Comparison of ENCODE assay signal across 1 cellular context in the genomic region with DNA sequence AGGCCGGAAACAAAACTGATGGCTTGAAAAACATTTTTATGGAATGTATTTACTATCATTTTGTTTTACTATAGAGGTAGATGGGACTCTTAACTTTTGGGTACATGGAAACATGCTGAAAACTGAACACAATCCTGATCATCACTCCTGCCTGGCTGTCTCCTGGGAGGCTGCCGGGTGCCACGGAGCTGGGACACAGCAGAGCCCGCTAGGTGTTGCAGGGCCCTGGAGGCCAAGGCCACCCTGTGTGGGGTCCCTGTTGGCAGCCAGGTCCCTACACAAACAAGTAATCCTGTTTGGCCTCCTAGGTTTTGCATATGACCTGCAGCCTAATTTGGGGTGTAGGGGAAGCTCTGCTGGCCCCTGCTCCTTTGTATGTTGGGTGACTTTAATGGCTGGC.
A peak's percentile ranks its signal among the peaks of the same experiment; 100 is the strongest.
TF ChIP-seq lines count a peak whose summit lies in the region.

No MANE protein-coding gene starts in this region.

TF ChIP-seq in HepG2, 621 proteins besides CTCF, POLR2A, EP300 and RAD21:
- TF ChIP-seq, protein P1, sequence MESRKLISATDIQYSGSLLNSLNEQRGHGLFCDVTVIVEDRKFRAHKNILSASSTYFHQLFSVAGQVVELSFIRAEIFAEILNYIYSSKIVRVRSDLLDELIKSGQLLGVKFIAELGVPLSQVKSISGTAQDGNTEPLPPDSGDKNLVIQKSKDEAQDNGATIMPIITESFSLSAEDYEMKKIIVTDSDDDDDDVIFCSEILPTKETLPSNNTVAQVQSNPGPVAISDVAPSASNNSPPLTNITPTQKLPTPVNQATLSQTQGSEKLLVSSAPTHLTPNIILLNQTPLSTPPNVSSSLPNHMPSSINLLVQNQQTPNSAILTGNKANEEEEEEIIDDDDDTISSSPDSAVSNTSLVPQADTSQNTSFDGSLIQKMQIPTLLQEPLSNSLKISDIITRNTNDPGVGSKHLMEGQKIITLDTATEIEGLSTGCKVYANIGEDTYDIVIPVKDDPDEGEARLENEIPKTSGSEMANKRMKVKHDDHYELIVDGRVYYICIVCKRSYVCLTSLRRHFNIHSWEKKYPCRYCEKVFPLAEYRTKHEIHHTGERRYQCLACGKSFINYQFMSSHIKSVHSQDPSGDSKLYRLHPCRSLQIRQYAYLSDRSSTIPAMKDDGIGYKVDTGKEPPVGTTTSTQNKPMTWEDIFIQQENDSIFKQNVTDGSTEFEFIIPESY (CRISPR knock-in tag; IDR thresholded peaks at IDR 0.05) = peak; percentile 25; the same call in 1 of the 2 replicates
- TF ChIP-seq, protein P2, sequence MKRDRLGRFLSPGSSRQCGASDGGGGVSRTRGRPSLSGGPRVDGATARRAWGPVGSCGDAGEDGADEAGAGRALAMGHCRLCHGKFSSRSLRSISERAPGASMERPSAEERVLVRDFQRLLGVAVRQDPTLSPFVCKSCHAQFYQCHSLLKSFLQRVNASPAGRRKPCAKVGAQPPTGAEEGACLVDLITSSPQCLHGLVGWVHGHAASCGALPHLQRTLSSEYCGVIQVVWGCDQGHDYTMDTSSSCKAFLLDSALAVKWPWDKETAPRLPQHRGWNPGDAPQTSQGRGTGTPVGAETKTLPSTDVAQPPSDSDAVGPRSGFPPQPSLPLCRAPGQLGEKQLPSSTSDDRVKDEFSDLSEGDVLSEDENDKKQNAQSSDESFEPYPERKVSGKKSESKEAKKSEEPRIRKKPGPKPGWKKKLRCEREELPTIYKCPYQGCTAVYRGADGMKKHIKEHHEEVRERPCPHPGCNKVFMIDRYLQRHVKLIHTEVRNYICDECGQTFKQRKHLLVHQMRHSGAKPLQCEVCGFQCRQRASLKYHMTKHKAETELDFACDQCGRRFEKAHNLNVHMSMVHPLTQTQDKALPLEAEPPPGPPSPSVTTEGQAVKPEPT (CRISPR knock-in tag; IDR thresholded peaks at IDR 0.05; ENCODE audit: low read depth) = no peak
- TF ChIP-seq, protein P3, sequence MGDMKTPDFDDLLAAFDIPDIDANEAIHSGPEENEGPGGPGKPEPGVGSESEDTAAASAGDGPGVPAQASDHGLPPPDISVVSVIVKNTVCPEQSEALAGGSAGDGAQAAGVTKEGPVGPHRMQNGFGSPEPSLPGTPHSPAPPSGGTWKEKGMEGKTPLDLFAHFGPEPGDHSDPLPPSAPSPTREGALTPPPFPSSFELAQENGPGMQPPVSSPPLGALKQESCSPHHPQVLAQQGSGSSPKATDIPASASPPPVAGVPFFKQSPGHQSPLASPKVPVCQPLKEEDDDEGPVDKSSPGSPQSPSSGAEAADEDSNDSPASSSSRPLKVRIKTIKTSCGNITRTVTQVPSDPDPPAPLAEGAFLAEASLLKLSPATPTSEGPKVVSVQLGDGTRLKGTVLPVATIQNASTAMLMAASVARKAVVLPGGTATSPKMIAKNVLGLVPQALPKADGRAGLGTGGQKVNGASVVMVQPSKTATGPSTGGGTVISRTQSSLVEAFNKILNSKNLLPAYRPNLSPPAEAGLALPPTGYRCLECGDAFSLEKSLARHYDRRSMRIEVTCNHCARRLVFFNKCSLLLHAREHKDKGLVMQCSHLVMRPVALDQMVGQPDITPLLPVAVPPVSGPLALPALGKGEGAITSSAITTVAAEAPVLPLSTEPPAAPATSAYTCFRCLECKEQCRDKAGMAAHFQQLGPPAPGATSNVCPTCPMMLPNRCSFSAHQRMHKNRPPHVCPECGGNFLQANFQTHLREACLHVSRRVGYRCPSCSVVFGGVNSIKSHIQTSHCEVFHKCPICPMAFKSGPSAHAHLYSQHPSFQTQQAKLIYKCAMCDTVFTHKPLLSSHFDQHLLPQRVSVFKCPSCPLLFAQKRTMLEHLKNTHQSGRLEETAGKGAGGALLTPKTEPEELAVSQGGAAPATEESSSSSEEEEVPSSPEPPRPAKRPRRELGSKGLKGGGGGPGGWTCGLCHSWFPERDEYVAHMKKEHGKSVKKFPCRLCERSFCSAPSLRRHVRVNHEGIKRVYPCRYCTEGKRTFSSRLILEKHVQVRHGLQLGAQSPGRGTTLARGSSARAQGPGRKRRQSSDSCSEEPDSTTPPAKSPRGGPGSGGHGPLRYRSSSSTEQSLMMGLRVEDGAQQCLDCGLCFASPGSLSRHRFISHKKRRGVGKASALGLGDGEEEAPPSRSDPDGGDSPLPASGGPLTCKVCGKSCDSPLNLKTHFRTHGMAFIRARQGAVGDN (CRISPR knock-in tag; IDR thresholded peaks at IDR 0.05) = peak; percentile 42; the same call in 1 of the 2 replicates
